Comparison of ENCODE assay signal across 8 cellular contexts in genomic region chr7:96321670-96322372, GRCh38. TPM values are rescaled to one million over a fixed set of nuclear protein-coding genes. Genes with fewer than 3 reads are reported as not detected.
A peak's percentile ranks its signal among the peaks of the same experiment; 100 is the strongest.
DNase-seq lines count a peak whose midpoint lies in the region; ATAC-seq and TF ChIP-seq lines count a peak whose summit lies in the region.

SLC25A13 (minus strand) TSS chr7:96322098; CDS start chr7:96321956, 142 bp downstream.

- peak within 1 kb of the TSS; percentile 82 to 87 for H3K9ac ChIP-seq in colonic mucosa (ENCODE audit: low read depth in 2 of 2, low read length in 2 of 2)

- H3K27me3 ChIP-seq in colonic mucosa, result no peaks in the 10 kb centered on the region

- peak within 1 kb of the TSS; percentile 80 for H3K4me3 ChIP-seq in AG10803 (ENCODE audit: low read length)
- peak within 1 kb of the TSS; percentile 85 for H3K4me3 ChIP-seq in colonic mucosa

- peak within 1 kb of the TSS; percentile 92 for H3K27ac ChIP-seq in colonic mucosa

- TF ChIP-seq CTCF in AG10803 (conservative IDR thresholded peaks at IDR 0.05; ENCODE audit: low read length) (no peak), colonic mucosa (IDR thresholded peaks at IDR 0.05) (no peak)

- H3K36me3 ChIP-seq in colonic mucosa, result no peaks in the 10 kb centered on the region

- ATAC-seq in GM18909 (IDR thresholded peaks at IDR 0.05; ENCODE audit: poor library complexity, unreplicated experiment), result peak; percentile 84
- ATAC-seq in HG03159 (IDR thresholded peaks at IDR 0.05; ENCODE audit: unreplicated experiment), result peak; percentile 73

- intact Hi-C loops in colonic mucosa (cut with DNase I), result no loop called here

- DNase-seq in AG10803 (ENCODE audit: low read depth), result peak; percentile 79
- DNase-seq in NCI-H510A (lab: John Stamatoyannopoulos, UW), result peak; percentile 59
- peak; percentile 79 for DNase-seq in activated CD4-positive, alpha-beta T cell treated with anti-CD3 and anti-CD28 coated beads for 48 hours
- peak; percentile 92 for DNase-seq in colonic mucosa
- DNase-seq in left kidney (ENCODE audit: low read depth, low spot score), result peak; percentile 94
- peak; percentile 53 to 57 for DNase-seq in stimulated activated CD4-positive, alpha-beta T cell treated with anti-CD3 and anti-CD28 coated beads, Interleukin-2, amount 100 ng/mL, for 48 hours

- H3K4me1 ChIP-seq in colonic mucosa, result no peaks in the 10 kb centered on the region

- no peaks in the 10 kb centered on the region for H3K9me3 ChIP-seq in colonic mucosa

RNA-seq across cellular contexts. Expression of gene SLC25A13, which starts in this region (rescaled TPM):
- total RNA-seq in colonic mucosa, result 10 to 100 TPM; 36.4 to 45.2 TPM

Comparison
In these comparisons a context has a peak if more than half of its experiments do, and no peak if none do; other contexts are left out.
1. Peak in every context shown above with its lines: DNase-seq, ATAC-seq, H3K4me3 ChIP-seq and H3K27ac ChIP-seq.